In genomic region chr19:47241919-47242644, GRCh38 we compare ENCODE assay signal across 1 cellular context.
A peak's percentile ranks its signal among the peaks of the same experiment; 100 is the strongest.
TF ChIP-seq lines count a peak whose summit lies in the region.

No MANE protein-coding gene starts in this region.

TF ChIP-seq in HEK293, 187 proteins besides CTCF, POLR2A, EP300 and RAD21 (continued from another document):
- TF ChIP-seq, protein P1, sequence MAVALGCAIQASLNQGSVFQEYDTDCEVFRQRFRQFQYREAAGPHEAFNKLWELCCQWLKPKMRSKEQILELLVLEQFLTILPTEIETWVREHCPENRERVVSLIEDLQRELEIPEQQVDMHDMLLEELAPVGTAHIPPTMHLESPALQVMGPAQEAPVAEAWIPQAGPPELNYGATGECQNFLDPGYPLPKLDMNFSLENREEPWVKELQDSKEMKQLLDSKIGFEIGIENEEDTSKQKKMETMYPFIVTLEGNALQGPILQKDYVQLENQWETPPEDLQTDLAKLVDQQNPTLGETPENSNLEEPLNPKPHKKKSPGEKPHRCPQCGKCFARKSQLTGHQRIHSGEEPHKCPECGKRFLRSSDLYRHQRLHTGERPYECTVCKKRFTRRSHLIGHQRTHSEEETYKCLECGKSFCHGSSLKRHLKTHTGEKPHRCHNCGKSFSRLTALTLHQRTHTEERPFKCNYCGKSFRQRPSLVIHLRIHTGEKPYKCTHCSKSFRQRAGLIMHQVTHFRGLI (tag by site-specific recombination; IDR thresholded peaks at IDR 0.05) = no peak
- 0 out of 2 replicates have a peak, but pooled peaks have one; percentile 21 for TF ChIP-seq ZNF19 (tag by site-specific recombination; IDR thresholded peaks at IDR 0.05; ENCODE audit: low read depth)
- no peak for TF ChIP-seq ZNF501 (tag by site-specific recombination; IDR thresholded peaks at IDR 0.05)
- TF ChIP-seq HOXC10 (CRISPR knock-in tag; IDR thresholded peaks at IDR 0.05) = no peak
- TF ChIP-seq ZNF174 (tag by site-specific recombination; IDR thresholded peaks at IDR 0.05) = no peak
- TF ChIP-seq, protein P2, sequence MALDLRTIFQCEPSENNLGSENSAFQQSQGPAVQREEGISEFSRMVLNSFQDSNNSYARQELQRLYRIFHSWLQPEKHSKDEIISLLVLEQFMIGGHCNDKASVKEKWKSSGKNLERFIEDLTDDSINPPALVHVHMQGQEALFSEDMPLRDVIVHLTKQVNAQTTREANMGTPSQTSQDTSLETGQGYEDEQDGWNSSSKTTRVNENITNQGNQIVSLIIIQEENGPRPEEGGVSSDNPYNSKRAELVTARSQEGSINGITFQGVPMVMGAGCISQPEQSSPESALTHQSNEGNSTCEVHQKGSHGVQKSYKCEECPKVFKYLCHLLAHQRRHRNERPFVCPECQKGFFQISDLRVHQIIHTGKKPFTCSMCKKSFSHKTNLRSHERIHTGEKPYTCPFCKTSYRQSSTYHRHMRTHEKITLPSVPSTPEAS (tag by site-specific recombination; IDR thresholded peaks at IDR 0.05) = peak; percentile 8; the same call in 1 of the 2 replicates
- no peak for TF ChIP-seq PRDM1 (tag by site-specific recombination; IDR thresholded peaks at IDR 0.05)
- 0 out of 2 replicates have a peak, but pooled peaks have one; percentile 7 for TF ChIP-seq BCL11B (tag by site-specific recombination; IDR thresholded peaks at IDR 0.05; ENCODE audit: low read depth)
- TF ChIP-seq KLF9 (tag by site-specific recombination; IDR thresholded peaks at IDR 0.05; ENCODE audit: low read depth) = no peak
- TF ChIP-seq ZNF624 (tag by site-specific recombination; IDR thresholded peaks at IDR 0.05) = no peak
- no peak for TF ChIP-seq ZNF2 (tag by site-specific recombination; IDR thresholded peaks at IDR 0.05)
- no peak for TF ChIP-seq ZNF777 (tag by site-specific recombination; IDR thresholded peaks at IDR 0.05; ENCODE audit: borderline replicate concordance)
- TF ChIP-seq ZNF138 (tag by site-specific recombination; IDR thresholded peaks at IDR 0.05; ENCODE audit: borderline replicate concordance) = no peak
- TF ChIP-seq, protein P3, sequence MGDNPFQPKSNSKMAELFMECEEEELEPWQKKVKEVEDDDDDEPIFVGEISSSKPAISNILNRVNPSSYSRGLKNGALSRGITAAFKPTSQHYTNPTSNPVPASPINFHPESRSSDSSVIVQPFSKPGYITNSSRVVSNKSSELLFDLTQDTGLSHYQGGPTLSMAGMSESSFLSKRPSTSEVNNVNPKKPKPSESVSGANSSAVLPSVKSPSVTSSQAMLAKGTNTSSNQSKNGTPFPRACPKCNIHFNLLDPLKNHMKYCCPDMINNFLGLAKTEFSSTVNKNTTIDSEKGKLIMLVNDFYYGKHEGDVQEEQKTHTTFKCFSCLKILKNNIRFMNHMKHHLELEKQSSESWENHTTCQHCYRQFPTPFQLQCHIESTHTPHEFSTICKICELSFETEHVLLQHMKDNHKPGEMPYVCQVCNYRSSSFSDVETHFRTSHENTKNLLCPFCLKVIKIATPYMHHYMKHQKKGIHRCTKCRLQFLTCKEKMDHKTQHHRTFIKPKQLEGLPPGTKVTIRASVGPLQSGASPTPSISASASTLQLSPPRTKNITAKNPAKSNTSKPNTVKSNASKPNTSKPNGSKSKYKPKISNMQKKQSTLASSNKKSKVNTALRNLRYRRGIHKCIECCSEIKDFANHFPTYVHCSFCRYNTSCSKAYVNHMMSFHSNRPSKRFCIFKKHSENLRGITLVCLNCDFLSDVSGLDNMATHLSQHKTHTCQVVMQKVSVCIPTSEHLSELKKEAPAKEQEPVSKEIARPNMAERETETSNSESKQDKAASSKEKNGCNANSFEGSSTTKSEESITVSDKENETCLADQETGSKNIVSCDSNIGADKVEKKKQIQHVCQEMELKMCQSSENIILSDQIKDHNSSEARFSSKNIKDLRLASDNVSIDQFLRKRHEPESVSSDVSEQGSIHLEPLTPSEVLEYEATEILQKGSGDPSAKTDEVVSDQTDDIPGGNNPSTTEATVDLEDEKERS (tag by site-specific recombination; IDR thresholded peaks at IDR 0.05) = 0 out of 2 replicates have a peak, but pooled peaks have one; percentile 65
- no peak for TF ChIP-seq ZNF521 (tag by site-specific recombination; IDR thresholded peaks at IDR 0.05)
- TF ChIP-seq ZNF114 (tag by site-specific recombination; IDR thresholded peaks at IDR 0.05) = no peak; the same call in 1 of the 2 replicates
- TF ChIP-seq PRDM6 (tag by site-specific recombination; IDR thresholded peaks at IDR 0.05) = no peak
- TF ChIP-seq, protein P4, sequence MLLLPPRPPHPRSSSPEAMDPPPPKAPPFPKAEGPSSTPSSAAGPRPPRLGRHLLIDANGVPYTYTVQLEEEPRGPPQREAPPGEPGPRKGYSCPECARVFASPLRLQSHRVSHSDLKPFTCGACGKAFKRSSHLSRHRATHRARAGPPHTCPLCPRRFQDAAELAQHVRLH (tag by site-specific recombination; IDR thresholded peaks at IDR 0.05) = peak; percentile 9; the same call in 1 of the 2 replicates
- TF ChIP-seq ZNF366 (tag by site-specific recombination; conservative IDR thresholded peaks at IDR 0.05) = no peak
- no peak for TF ChIP-seq SP3 (tag by site-specific recombination; IDR thresholded peaks at IDR 0.05)
- peak; percentile 22; the same call in 1 of the 2 replicates for TF ChIP-seq ZNF133 (tag by site-specific recombination; IDR thresholded peaks at IDR 0.05)
TF ChIP-seq in HEK293: peak in this region for 6.
